In genomic region chrX:37378399-37378798, GRCh38 we compare ENCODE assay signal across 1 cellular context.
TF ChIP-seq lines count a peak whose summit lies in the region.

No MANE protein-coding gene starts in this region.

TF ChIP-seq in WTC11, 78 proteins besides CTCF, POLR2A, EP300 and RAD21 (continued from another document):
- TF ChIP-seq PREB (CRISPR knock-in tag; IDR thresholded peaks at IDR 0.05; ENCODE audit: borderline replicate concordance) = no peak
- TF ChIP-seq ZMAT4 (CRISPR knock-in tag; IDR thresholded peaks at IDR 0.05) = no peak
- TF ChIP-seq ZNF219 (CRISPR knock-in tag; IDR thresholded peaks at IDR 0.05; ENCODE audit: borderline replicate concordance) = no peak
- no peak for TF ChIP-seq GTF2I (CRISPR knock-in tag; conservative IDR thresholded peaks at IDR 0.05)
- TF ChIP-seq AR (CRISPR knock-in tag; IDR thresholded peaks at IDR 0.05) = no peak
- no peak for TF ChIP-seq CDX4 (CRISPR knock-in tag; IDR thresholded peaks at IDR 0.05; ENCODE audit: borderline replicate concordance)
- TF ChIP-seq E2F5 (CRISPR knock-in tag; IDR thresholded peaks at IDR 0.05) = no peak
- TF ChIP-seq MLX (CRISPR knock-in tag; IDR thresholded peaks at IDR 0.05) = no peak
- no peak for TF ChIP-seq IRF1 (CRISPR knock-in tag; IDR thresholded peaks at IDR 0.05)
